In genomic region chr19:2469102-2469914, GRCh38 we compare ENCODE assay signal across 9 cellular contexts. TPM values are rescaled to one million over a fixed set of nuclear protein-coding genes. Genes with fewer than 3 reads are reported as not detected.
A peak's percentile ranks its signal among the peaks of the same experiment; 100 is the strongest.
DNase-seq lines count a peak whose midpoint lies in the region; ATAC-seq lines count a peak whose summit lies in the region.
"Had no signal": no experiment of that assay in that cellular context is flagged by ENCODE, and none has a peak within 500 bp of the region (broad histone marks: within the 10 kb centered on the region; RNA-seq: fewer than 3 reads in every experiment).

No MANE protein-coding gene starts in this region.

- H3K36me3 Mint-ChIP-seq in activated naive CD4-positive, alpha-beta T cell treated with anti-CD3 and anti-CD28 coated beads, Interleukin-2, amount 10 ng/mL, durations not matched to agents 7 days and 5 days: no peaks in the 10 kb centered on the region

- H3K4me1 ChIP-seq in SJCRH30: no peaks in the 10 kb centered on the region

- no peak overlapping the region for H3K27ac ChIP-seq in SJCRH30
- H3K27ac ChIP-seq: VCaP had no signal

- H3K27me3 Mint-ChIP-seq in activated naive CD4-positive, alpha-beta T cell treated with anti-CD3 and anti-CD28 coated beads, Interleukin-2, amount 10 ng/mL, durations not matched to agents 7 days and 5 days: peaks cover 28% of the 10 kb centered on the region

- CTCF ChIA-PET in activated naive CD4-positive, alpha-beta T cell treated with anti-CD3 and anti-CD28 coated beads, Interleukin-2, amount 10 ng/mL, durations not matched to agents 7 days and 5 days (lab: Charles Lee): interaction anchor here (1.2 to 2.5 kb wide), 4 partner anchors 111 to 151 kb away, joined by 4 to 9 read pairs (median 5); no protein-coding TSS in a partner anchor

- ATAC-seq in stimulated activated naive CD8-positive, alpha-beta T cell treated with anti-CD3 and anti-CD28 coated beads, Interleukin-15, Interleukin-2, amounts not matched to agents 100 U/mL and 50 U/mL, for 24 hours: peak; percentile 80
- no peak for ATAC-seq in HG02885 (IDR thresholded peaks at IDR 0.05; ENCODE audit: poor library complexity, unreplicated experiment)

- H3K27ac Mint-ChIP-seq in activated naive CD4-positive, alpha-beta T cell treated with anti-CD3 and anti-CD28 coated beads, Interleukin-2, amount 10 ng/mL, durations not matched to agents 7 days and 5 days: no peak overlapping the region

- H3K9me3 Mint-ChIP-seq in activated naive CD4-positive, alpha-beta T cell treated with anti-CD3 and anti-CD28 coated beads, Interleukin-2, amount 10 ng/mL, durations not matched to agents 7 days and 5 days: no peaks in the 10 kb centered on the region

- DNase-seq in activated naive CD4-positive, alpha-beta T cell treated with anti-CD3 and anti-CD28 coated beads, Interleukin-2, amount 10 ng/mL, durations not matched to agents 7 days and 5 days: peak; percentile 48
- DNase-seq in activated naive CD4-positive, alpha-beta T cell (lab: John Stamatoyannopoulos, UW): no peak
- peak; percentile 91 for DNase-seq in RPMI8226
- peak; percentile 81 for DNase-seq in fibroblast of peridontal ligament (ENCODE audit: extremely low read depth)
- peak; percentile 55 for DNase-seq in stimulated activated naive CD8-positive, alpha-beta T cell treated with anti-CD3 and anti-CD28 coated beads, Interleukin-15, Interleukin-2, amounts not matched to agents 100 U/mL and 50 U/mL, for 24 hours
- no peak for DNase-seq in SJCRH30
- no peak for DNase-seq in CD1c-positive myeloid dendritic cell (ENCODE audit: extremely low spot score)

- peaks cover 18% of the 10 kb centered on the region for H3K4me1 Mint-ChIP-seq in activated naive CD4-positive, alpha-beta T cell treated with anti-CD3 and anti-CD28 coated beads, Interleukin-2, amount 10 ng/mL, durations not matched to agents 7 days and 5 days

- H3K4me3 ChIP-seq in SJCRH30: no peak overlapping the region

- no peak overlapping the region for H3K4me3 Mint-ChIP-seq in activated naive CD4-positive, alpha-beta T cell treated with anti-CD3 and anti-CD28 coated beads, Interleukin-2, amount 10 ng/mL, durations not matched to agents 7 days and 5 days

- no peaks in the 10 kb centered on the region for H3K9me3 ChIP-seq in SJCRH30 (replicated peaks)

- H3K36me3 ChIP-seq in SJCRH30: no peaks in the 10 kb centered on the region

- no peaks in the 10 kb centered on the region for H3K27me3 ChIP-seq in SJCRH30

RNA-seq across cellular contexts. Expression of gene GADD45B, which starts 6.6 kb away (rescaled TPM):
- 2.6 and 2.8 TPM in 2 replicates for total RNA-seq in SJCRH30 (2014; rRNA removed; shearing (Covaris generic))

RNA-seq across cellular contexts. Expression of gene LMNB2, which starts 12.5 kb away (rescaled TPM):
- total RNA-seq in SJCRH30 (2014; rRNA removed; shearing (Covaris generic)): 152 and 160 TPM in 2 replicates

RNA-seq across cellular contexts. Expression of gene TIMM13, which starts 41.9 kb away (rescaled TPM):
- total RNA-seq in SJCRH30 (2014; rRNA removed; shearing (Covaris generic)): 35.7 and 49.3 TPM in 2 replicates

Comparison
In these comparisons a context has a peak if more than half of its experiments do, and no peak if none do; other contexts are left out.
1. DNase-seq: peak in activated naive CD4-positive, alpha-beta T cell treated with anti-CD3 and anti-CD28 coated beads, Interleukin-2, amount 10 ng/mL, durations not matched to agents 7 days and 5 days (single experiment), RPMI8226 (single experiment), fibroblast of peridontal ligament (single experiment) and stimulated activated naive CD8-positive, alpha-beta T cell treated with anti-CD3 and anti-CD28 coated beads, Interleukin-15, Interleukin-2, amounts not matched to agents 100 U/mL and 50 U/mL, for 24 hours (single experiment); none in activated naive CD4-positive, alpha-beta T cell (0 of 4), SJCRH30 (0 of 2) and CD1c-positive myeloid dendritic cell (single experiment).